1 cellular context compared by ENCODE assay signal in the genomic region with DNA sequence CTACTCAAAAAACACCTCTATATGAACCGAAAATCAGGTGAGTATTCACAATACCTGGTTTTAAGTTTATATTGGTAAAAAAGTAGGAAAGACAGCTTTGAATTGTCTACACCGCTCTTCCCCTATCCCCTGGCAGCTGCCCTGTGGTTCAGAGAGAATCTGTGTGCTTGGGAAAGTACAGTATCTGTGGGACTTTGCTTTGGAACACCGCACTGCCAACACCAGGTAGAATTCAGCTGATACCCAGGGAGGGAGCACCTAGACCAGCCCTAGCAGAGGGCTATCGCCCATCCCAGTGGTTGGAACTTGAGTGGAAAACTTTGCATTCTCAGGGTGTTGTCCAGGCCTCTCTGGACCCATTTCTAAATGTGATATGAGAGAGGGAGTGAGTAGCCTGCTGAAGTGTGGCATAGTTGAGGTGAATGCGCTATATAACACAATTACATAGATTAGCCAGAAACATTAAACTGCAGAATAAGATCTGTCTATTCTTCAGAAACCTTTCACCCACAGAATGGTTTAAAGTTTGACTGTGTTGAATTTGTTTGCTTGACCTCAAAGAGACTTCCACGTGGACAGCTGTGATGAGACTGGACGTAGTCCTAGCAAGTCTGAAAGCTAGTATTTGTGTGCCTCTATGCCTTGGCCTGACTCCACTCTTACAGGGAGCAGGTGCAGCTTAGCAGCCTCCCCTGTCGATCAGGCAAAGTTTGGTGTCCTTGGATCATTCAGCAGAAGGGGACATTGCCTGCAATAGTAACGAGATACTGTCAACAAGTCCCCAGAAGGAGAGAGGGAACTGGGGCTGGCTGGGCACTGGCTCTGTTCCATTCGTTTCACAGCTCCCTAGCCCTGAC.
A peak's percentile ranks its signal among the peaks of the same experiment; 100 is the strongest.
TF ChIP-seq lines count a peak whose summit lies in the region.

No MANE protein-coding gene starts in this region.

TF ChIP-seq in HepG2, 621 proteins besides CTCF, POLR2A, EP300 and RAD21 (continued from another document):
- TF ChIP-seq, protein P1, sequence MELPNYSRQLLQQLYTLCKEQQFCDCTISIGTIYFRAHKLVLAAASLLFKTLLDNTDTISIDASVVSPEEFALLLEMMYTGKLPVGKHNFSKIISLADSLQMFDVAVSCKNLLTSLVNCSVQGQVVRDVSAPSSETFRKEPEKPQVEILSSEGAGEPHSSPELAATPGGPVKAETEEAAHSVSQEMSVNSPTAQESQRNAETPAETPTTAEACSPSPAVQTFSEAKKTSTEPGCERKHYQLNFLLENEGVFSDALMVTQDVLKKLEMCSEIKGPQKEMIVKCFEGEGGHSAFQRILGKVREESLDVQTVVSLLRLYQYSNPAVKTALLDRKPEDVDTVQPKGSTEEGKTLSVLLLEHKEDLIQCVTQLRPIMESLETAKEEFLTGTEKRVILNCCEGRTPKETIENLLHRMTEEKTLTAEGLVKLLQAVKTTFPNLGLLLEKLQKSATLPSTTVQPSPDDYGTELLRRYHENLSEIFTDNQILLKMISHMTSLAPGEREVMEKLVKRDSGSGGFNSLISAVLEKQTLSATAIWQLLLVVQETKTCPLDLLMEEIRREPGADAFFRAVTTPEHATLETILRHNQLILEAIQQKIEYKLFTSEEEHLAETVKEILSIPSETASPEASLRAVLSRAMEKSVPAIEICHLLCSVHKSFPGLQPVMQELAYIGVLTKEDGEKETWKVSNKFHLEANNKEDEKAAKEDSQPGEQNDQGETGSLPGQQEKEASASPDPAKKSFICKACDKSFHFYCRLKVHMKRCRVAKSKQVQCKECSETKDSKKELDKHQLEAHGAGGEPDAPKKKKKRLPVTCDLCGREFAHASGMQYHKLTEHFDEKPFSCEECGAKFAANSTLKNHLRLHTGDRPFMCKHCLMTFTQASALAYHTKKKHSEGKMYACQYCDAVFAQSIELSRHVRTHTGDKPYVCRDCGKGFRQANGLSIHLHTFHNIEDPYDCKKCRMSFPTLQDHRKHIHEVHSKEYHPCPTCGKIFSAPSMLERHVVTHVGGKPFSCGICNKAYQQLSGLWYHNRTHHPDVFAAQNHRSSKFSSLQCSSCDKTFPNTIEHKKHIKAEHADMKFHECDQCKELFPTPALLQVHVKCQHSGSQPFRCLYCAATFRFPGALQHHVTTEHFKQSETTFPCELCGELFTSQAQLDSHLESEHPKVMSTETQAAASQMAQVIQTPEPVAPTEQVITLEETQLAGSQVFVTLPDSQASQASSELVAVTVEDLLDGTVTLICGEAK (IDR thresholded peaks at IDR 0.05): no peak
- TF ChIP-seq, protein P1 (CRISPR knock-in tag; IDR thresholded peaks at IDR 0.05): peak; percentile 83; the same call in 1 of the 2 replicates
